Comparison of ENCODE assay signal across 24 cellular contexts in the genomic region with DNA sequence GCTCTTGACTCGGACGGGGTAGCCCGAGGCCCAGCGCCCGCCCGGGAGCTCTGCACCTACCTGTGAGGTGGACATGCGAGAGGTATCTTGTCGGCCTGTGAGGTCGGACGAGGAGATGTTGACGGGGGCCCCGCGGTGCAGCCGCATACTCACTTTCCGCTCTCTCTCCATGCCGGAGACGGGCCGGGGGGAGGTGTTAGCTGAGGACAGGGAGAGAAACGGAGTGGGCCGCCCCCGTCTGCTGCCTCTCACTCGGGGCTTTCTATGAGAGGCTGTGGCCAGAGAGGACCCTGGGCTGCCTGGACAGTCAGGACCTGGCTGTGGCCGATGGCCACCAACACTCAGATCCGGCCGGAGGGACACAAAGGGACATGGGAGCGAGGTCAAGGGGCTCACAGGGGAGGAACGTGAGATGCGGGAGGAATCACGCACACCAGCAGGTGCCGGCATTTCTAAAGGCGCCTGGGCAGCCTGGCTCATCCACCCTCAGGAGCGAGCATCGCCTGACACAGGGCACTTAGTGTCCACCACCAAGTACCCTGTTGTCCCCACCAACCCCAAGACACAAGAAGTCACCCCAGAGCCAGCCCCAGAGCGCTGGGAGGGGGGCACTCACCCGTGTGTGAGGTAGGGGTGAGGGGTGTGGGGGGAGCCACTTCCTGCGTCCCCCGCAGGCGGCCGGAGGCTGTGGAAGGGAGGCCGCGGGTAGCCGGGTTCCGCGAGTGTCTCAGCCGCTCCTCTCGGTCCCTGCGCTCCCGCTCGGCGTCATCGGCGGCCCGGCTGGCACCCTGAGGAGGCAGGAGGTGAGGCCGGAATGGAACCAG. TPM values are rescaled to one million over a fixed set of nuclear protein-coding genes. Genes with fewer than 3 reads are reported as not detected.
A peak's percentile ranks its signal among the peaks of the same experiment; 100 is the strongest.
DNase-seq lines count a peak whose midpoint lies in the region; ATAC-seq and TF ChIP-seq lines count a peak whose summit lies in the region.
"Had no signal": no experiment of that assay in that cellular context is flagged by ENCODE, and none has a peak within 500 bp of the region (broad histone marks: within the 10 kb centered on the region; RNA-seq: fewer than 3 reads in every experiment).

No MANE protein-coding gene starts in this region.

- peaks cover 6% of the 10 kb centered on the region; the same call in 1 of the 2 replicates for H3F3A ChIP-seq in GM23338 (replicated peaks; ENCODE audit: low read depth)

- H3K27ac ChIP-seq in GM23338 (ENCODE audit: low read depth) = no peak overlapping the region
- H3K27ac ChIP-seq: colonic mucosa, Peyer's patch, suprapubic skin had no signal

- H3K4me3 ChIP-seq in GM23338 = no peak overlapping the region
- H3K4me3 ChIP-seq: colonic mucosa, heart left ventricle, lung, Peyer's patch, suprapubic skin had no signal

- peaks cover 51% of the 10 kb centered on the region for H3K79me2 ChIP-seq in GM23338 (replicated peaks; ENCODE audit: insufficient read depth)

- intact Hi-C loops in dendritic cell treated with granulocyte-macrophage colony-stimulating factor and Interleukin-4, amounts not matched to agents 40 ng/mL and 50 ng/mL, for 4 days (cut with micrococcal nuclease) = no loop called here

- peaks cover 18% of the 10 kb centered on the region for H3K4me1 Mint-ChIP-seq in activated T-cell treated with anti-CD3 and anti-CD28 coated beads, Interleukin-2, amount 50 U/mL, for 24 hours (ENCODE audit: low read depth)
- no peaks in the 10 kb centered on the region; the same call in 2 of the 3 replicates for H3K4me1 Mint-ChIP-seq in GM23338
- peaks cover 62% of the 10 kb centered on the region for H3K4me1 Mint-ChIP-seq in dendritic cell treated with granulocyte-macrophage colony-stimulating factor and Interleukin-4, amounts not matched to agents 40 ng/mL and 50 ng/mL, for 4 days (ENCODE audit: low read depth)
- H3K4me1 Mint-ChIP-seq in stimulated activated memory B cell treated with anti-CD40 and anti-IgM and Interleukin-4, amounts not matched to agents 10 μg/mL and 1 μg/mL and 100 μg/mL, for 72 hours = peaks cover 31% of the 10 kb centered on the region

- peaks cover 48% of the 10 kb centered on the region for H3K36me3 ChIP-seq in GM23338 (ENCODE audit: insufficient read depth)

- no peak overlapping the region for H3K4me3 Mint-ChIP-seq in activated T-cell treated with anti-CD3 and anti-CD28 coated beads, Interleukin-2, amount 50 U/mL, for 24 hours
- no peak overlapping the region for H3K4me3 Mint-ChIP-seq in GM23338
- no peak overlapping the region for H3K4me3 Mint-ChIP-seq in dendritic cell treated with granulocyte-macrophage colony-stimulating factor and Interleukin-4, amounts not matched to agents 40 ng/mL and 50 ng/mL, for 4 days
- no peak overlapping the region for H3K4me3 Mint-ChIP-seq in stimulated activated memory B cell treated with anti-CD40 and anti-IgM and Interleukin-4, amounts not matched to agents 10 μg/mL and 1 μg/mL and 100 μg/mL, for 72 hours
- H3K4me3 Mint-ChIP-seq: activated CD8-positive, alpha-beta memory T cell treated with anti-CD3 and anti-CD28 coated beads, Interleukin-2, amount 10 ng/mL, durations not matched to agents 7 days and 5 days; brain had no signal

- H3K27me3 ChIP-seq in GM23338 (ENCODE audit: insufficient read depth) = no peaks in the 10 kb centered on the region
- H3K27me3 ChIP-seq: colonic mucosa, heart left ventricle, Peyer's patch, suprapubic skin had no signal

- no peak for DNase-seq in activated T-cell treated with anti-CD3 and anti-CD28 coated beads, Interleukin-2, amount 50 U/mL, for 24 hours
- DNase-seq in activated T-cell treated with anti-CD3 and anti-CD28 coated beads, Interleukin-2, amount 50 U/mL, for 48 hours = no peak
- DNase-seq in GM23338 (ENCODE audit: low spot score) = no peak
- DNase-seq in ACHN = no peak
- DNase-seq in stimulated activated CD4-positive, alpha-beta T cell treated with anti-CD3 and anti-CD28 coated beads, Interleukin-2, amount 100 ng/mL, for 48 hours = no peak
- DNase-seq: activated CD8-positive, alpha-beta memory T cell treated with anti-CD3 and anti-CD28 coated beads, Interleukin-2, amount 10 ng/mL, durations not matched to agents 7 days and 5 days; CD4-positive, CD25-positive, alpha-beta regulatory T cell; colonic mucosa; GF-D8; NCI-H1105; NCI-H2081; NCI-H446 treated with DMSO at 0.1 percent for 48 hours; NK-92 treated with Interleukin-12 subunit alpha and Interleukin-12 subunit beta, amount 100 ng/mL, for 24 hours; nucleus accumbens; Peyer's patch; stimulated activated CD4-positive, alpha-beta T cell treated with anti-CD3 and anti-CD28 coated beads, Interleukin-12 subunit alpha, Interleukin-12 subunit beta, amount 100 ng/mL, for 4 hours had no signal

- in situ Hi-C loops in ACHN (cut with HindIII; ENCODE audit: low pct_ligation_motif_present, low pct_unique_long_range_greater_than_20kb, low sequenced_read_pairs) = no loop called here

- no peak overlapping the region for H2AFZ ChIP-seq in GM23338

- no peak overlapping the region for H3K4me2 ChIP-seq in GM23338

- ATAC-seq in GM23338 (no peak), HG03095 (IDR thresholded peaks at IDR 0.05; ENCODE audit: unreplicated experiment) (no peak)
- ATAC-seq in stimulated activated memory B cell treated with anti-CD40 and anti-IgM and Interleukin-4, amounts not matched to agents 10 μg/mL and 1 μg/mL and 100 μg/mL, for 72 hours = no peak
- ATAC-seq: activated CD8-positive, alpha-beta memory T cell treated with anti-CD3 and anti-CD28 coated beads, Interleukin-2, amount 10 ng/mL, durations not matched to agents 7 days and 5 days; heart left ventricle had no signal

- no peaks in the 10 kb centered on the region for H3K9me2 ChIP-seq in GM23338 (ENCODE audit: insufficient read depth)

- H3K9me3 Mint-ChIP-seq in activated T-cell treated with anti-CD3 and anti-CD28 coated beads, Interleukin-2, amount 50 U/mL, for 24 hours = no peaks in the 10 kb centered on the region
- peaks cover 3% of the 10 kb centered on the region; the same call in 1 of the 3 replicates for H3K9me3 Mint-ChIP-seq in GM23338
- H3K9me3 Mint-ChIP-seq in dendritic cell treated with granulocyte-macrophage colony-stimulating factor and Interleukin-4, amounts not matched to agents 40 ng/mL and 50 ng/mL, for 4 days = no peaks in the 10 kb centered on the region
- H3K9me3 Mint-ChIP-seq in stimulated activated memory B cell treated with anti-CD40 and anti-IgM and Interleukin-4, amounts not matched to agents 10 μg/mL and 1 μg/mL and 100 μg/mL, for 72 hours = no peaks in the 10 kb centered on the region
- H3K9me3 Mint-ChIP-seq: activated T-helper 2 cell treated with anti-CD3 and anti-CD28 coated beads, Interferon-gamma antibody, Interleukin-2, Interleukin-4, amounts not matched to agents 10 μg/mL and 5 μg/mL and 100 μg/mL, durations not matched to agents 14 hours and 24 hours and 36 hours; brain had no signal

- H3K27ac Mint-ChIP-seq in activated T-cell treated with anti-CD3 and anti-CD28 coated beads, Interleukin-2, amount 50 U/mL, for 24 hours = peak overlapping the region; percentile 77
- 0 out of 2 replicates have a peak overlapping the region, but pooled peaks have one; percentile 44 for H3K27ac Mint-ChIP-seq in GM23338
- peak overlapping the region; percentile 35 for H3K27ac Mint-ChIP-seq in dendritic cell treated with granulocyte-macrophage colony-stimulating factor and Interleukin-4, amounts not matched to agents 40 ng/mL and 50 ng/mL, for 4 days
- H3K27ac Mint-ChIP-seq in stimulated activated memory B cell treated with anti-CD40 and anti-IgM and Interleukin-4, amounts not matched to agents 10 μg/mL and 1 μg/mL and 100 μg/mL, for 72 hours = peak overlapping the region; percentile 64
- H3K27ac Mint-ChIP-seq: activated CD8-positive, alpha-beta memory T cell treated with anti-CD3 and anti-CD28 coated beads, Interleukin-2, amount 10 ng/mL, durations not matched to agents 7 days and 5 days; activated T-helper 2 cell treated with anti-CD3 and anti-CD28 coated beads, Interferon-gamma antibody, Interleukin-2, Interleukin-4, amounts not matched to agents 10 μg/mL and 5 μg/mL and 100 μg/mL, durations not matched to agents 14 hours and 24 hours and 36 hours; CD4-positive, CD25-positive, alpha-beta regulatory T cell had no signal

- no peaks in the 10 kb centered on the region for H3K4me1 ChIP-seq in GM23338 (ENCODE audit: insufficient read depth)

- H4K20me1 ChIP-seq in GM23338 (replicated peaks; ENCODE audit: insufficient read depth) = peaks cover 41% of the 10 kb centered on the region

- no peak for TF ChIP-seq CTCF in GM23338 (conservative IDR thresholded peaks at IDR 0.05; ENCODE audit: low read depth in 2 of 2)

- H3K27me3 Mint-ChIP-seq in activated T-cell treated with anti-CD3 and anti-CD28 coated beads, Interleukin-2, amount 50 U/mL, for 24 hours = no peaks in the 10 kb centered on the region
- H3K27me3 Mint-ChIP-seq in GM23338 (ENCODE audit: insufficient read depth, low read depth, poor library complexity) = peaks cover 13% of the 10 kb centered on the region
- H3K27me3 Mint-ChIP-seq in dendritic cell treated with granulocyte-macrophage colony-stimulating factor and Interleukin-4, amounts not matched to agents 40 ng/mL and 50 ng/mL, for 4 days = no peaks in the 10 kb centered on the region
- H3K27me3 Mint-ChIP-seq in stimulated activated memory B cell treated with anti-CD40 and anti-IgM and Interleukin-4, amounts not matched to agents 10 μg/mL and 1 μg/mL and 100 μg/mL, for 72 hours = no peaks in the 10 kb centered on the region
- H3K27me3 Mint-ChIP-seq: activated CD8-positive, alpha-beta memory T cell treated with anti-CD3 and anti-CD28 coated beads, Interleukin-2, amount 10 ng/mL, durations not matched to agents 7 days and 5 days; CD4-positive, CD25-positive, alpha-beta regulatory T cell had no signal

- H3K36me3 Mint-ChIP-seq in activated T-cell treated with anti-CD3 and anti-CD28 coated beads, Interleukin-2, amount 50 U/mL, for 24 hours (ENCODE audit: low read depth) = peaks cover 93% of the 10 kb centered on the region
- peaks cover 90% of the 10 kb centered on the region for H3K36me3 Mint-ChIP-seq in GM23338 (ENCODE audit: low read depth)
- H3K36me3 Mint-ChIP-seq in dendritic cell treated with granulocyte-macrophage colony-stimulating factor and Interleukin-4, amounts not matched to agents 40 ng/mL and 50 ng/mL, for 4 days (ENCODE audit: low read depth) = peaks cover 97% of the 10 kb centered on the region
- peaks cover 73% of the 10 kb centered on the region for H3K36me3 Mint-ChIP-seq in stimulated activated memory B cell treated with anti-CD40 and anti-IgM and Interleukin-4, amounts not matched to agents 10 μg/mL and 1 μg/mL and 100 μg/mL, for 72 hours

TF ChIP-seq in GM23338, 12 proteins besides CTCF, POLR2A, EP300 and RAD21 (continues in another document):
- TF ChIP-seq JUNB (IDR thresholded peaks at IDR 0.05; ENCODE audit: unreplicated experiment) (no peak), EZH2 (IDR thresholded peaks at IDR 0.05; ENCODE audit: low read depth, unreplicated experiment) (no peak), ZNF114 (CRISPR knock-in tag; IDR thresholded peaks at IDR 0.05) (no peak)

RNA-seq across cellular contexts. Expression of a gene that starts 20.2 kb away (rescaled TPM):
- total RNA-seq in GM23338 (2014; rRNA removed; shearing (Covaris generic)) = 10.6 and 14.4 TPM in 2 replicates
- 2.9 and 3.5 TPM in 2 replicates for polyA plus RNA-seq in GM23338 (2016; fragmentation: Nextera tagmentation; extraction: Ambion mirVana)

RNA-seq across cellular contexts. Expression of a gene that starts 24.5 kb away (rescaled TPM):
- 48.4 and 66.4 TPM in 2 replicates for total RNA-seq in GM23338 (2014; rRNA removed; shearing (Covaris generic))
- 43.5 and 55.3 TPM in 2 replicates for polyA plus RNA-seq in GM23338 (2016; fragmentation: Nextera tagmentation; extraction: Ambion mirVana)

RNA-seq across cellular contexts. Expression of a gene that starts 36.4 kb away (rescaled TPM):
- 6.7 and 16.3 TPM in 2 replicates for total RNA-seq in GM23338 (2014; rRNA removed; shearing (Covaris generic))
- 6.4 and 7.0 TPM in 2 replicates for polyA plus RNA-seq in GM23338 (2016; fragmentation: Nextera tagmentation; extraction: Ambion mirVana)
